In genomic region chr16:58339452-58339938, GRCh38 we compare ENCODE assay signal across 11 cellular contexts. TPM values are rescaled to one million over a fixed set of nuclear protein-coding genes. Genes with fewer than 3 reads are reported as not detected.
DNase-seq lines count a peak whose midpoint lies in the region; ATAC-seq and TF ChIP-seq lines count a peak whose summit lies in the region.
"Had no signal": no experiment of that assay in that cellular context is flagged by ENCODE, and none has a peak within 500 bp of the region (broad histone marks: within the 10 kb centered on the region; RNA-seq: fewer than 3 reads in every experiment).

No MANE protein-coding gene starts in this region.

- DNase-seq in A172 (ENCODE audit: low spot score): peak; percentile 56
- DNase-seq in GM03348 (ENCODE audit: low spot score): peak; percentile 21
- peak; percentile 54 for DNase-seq in SK-N-DZ (ENCODE audit: low spot score)
- DNase-seq in heart left ventricle: peak in 3 of 5 donors; percentile 32 to 43 (median 39)
- DNase-seq in stimulated activated CD4-positive, alpha-beta T cell treated with anti-CD3 and anti-CD28 coated beads, Interleukin-2, amount 100 ng/mL, for 48 hours: no peak
- no peak for DNase-seq in amniotic stem cell (lab: John Stamatoyannopoulos, UW)
- no peak for DNase-seq in NCI-H146 (lab: John Stamatoyannopoulos, UW)
- no peak for DNase-seq in upper lobe of left lung
- DNase-seq: activated naive CD8-positive, alpha-beta T cell treated with anti-CD3 and anti-CD28 coated beads, Interleukin-2, amount 10 ng/mL, durations not matched to agents 7 days and 5 days; GF-D8 had no signal

- H3K9me3 ChIP-seq in heart left ventricle (no peaks in the 10 kb centered on the region), upper lobe of left lung (no peaks in the 10 kb centered on the region)

- H3K36me3 ChIP-seq in heart left ventricle (no peaks in the 10 kb centered on the region), upper lobe of left lung (no peaks in the 10 kb centered on the region)

- H3K27me3 ChIP-seq in heart left ventricle (peaks cover 0 to 3% (median 0%) of the 10 kb centered on the region in 9 donors), upper lobe of left lung (no peaks in the 10 kb centered on the region)

- H3K4me3 ChIP-seq in heart left ventricle (no peak overlapping the region), upper lobe of left lung (no peak overlapping the region)

- no peak for TF ChIP-seq EP300 in upper lobe of left lung (IDR thresholded peaks at IDR 0.05)

- H3K4me1 ChIP-seq in heart left ventricle: peaks cover 0 to 43% (median 25%) of the 10 kb centered on the region in 12 donors
- H3K4me1 ChIP-seq in upper lobe of left lung: peaks cover 0 to 9% (median 5%) of the 10 kb centered on the region in 4 donors

- 33 to 46% (median 44%) methylated on average over 5 of the region's 5 CpGs for WGBS in heart left ventricle, 4 donors
- WGBS in upper lobe of left lung, 2 donors: 63 to 73% methylated on average over 5 of the region's 5 CpGs

- intact Hi-C loops in heart left ventricle (cut with DNase I): loop anchor here (2.0 to 10.0 kb wide), 9 partner anchors 53 to 415 kb away; partner anchors contain the start of genes CNOT1 (in 1 of the 10), GINS3 (in 1 of the 10) and MMP15 (in 1 of the 10)

- H3K27ac ChIP-seq in heart left ventricle (peak overlapping the region in 11 of 12 donors; percentile 6 to 83 (median 71)), upper lobe of left lung (no peak overlapping the region)

- TF ChIP-seq CTCF in heart left ventricle (IDR thresholded peaks at IDR 0.05) (peak in 10 of 12 donors; percentile 15 to 56 (median 38)), upper lobe of left lung (IDR thresholded peaks at IDR 0.05) (no peak)

- TF ChIP-seq POLR2A in heart left ventricle (IDR thresholded peaks at IDR 0.05): no peak
- TF ChIP-seq POLR2A in upper lobe of left lung (IDR thresholded peaks at IDR 0.05): no peak

- peak; percentile 45 to 78 (median 70) for ATAC-seq in heart left ventricle
- ATAC-seq in upper lobe of left lung (ENCODE audit: low FRiP score in 2 of 2): no peak

RNA-seq across cellular contexts. Expression of gene PRSS54, which starts 44.7 kb away (rescaled TPM):
- not detected in 2 replicates for total RNA-seq in A172 (2014; rRNA removed; shearing (Covaris generic))
- not detected in 2 replicates for polyA plus RNA-seq in SK-N-DZ (2014; cell fraction: cytosol; rRNA removed)
- polyA plus RNA-seq in SK-N-DZ (2014; cell fraction: nucleus; rRNA removed): not detected in 2 replicates
- not detected for total RNA-seq in heart left ventricle
- polyA plus RNA-seq in heart left ventricle: not detected
- total RNA-seq in upper lobe of left lung: not detected
- total RNA-seq: activated naive CD8-positive, alpha-beta T cell treated with anti-CD3 and anti-CD28 coated beads, Interleukin-2, amount 10 ng/mL, durations not matched to agents 7 days and 5 days; ureter had no signal

RNA-seq across cellular contexts. Expression of gene GINS3, which starts 52.8 kb away (rescaled TPM):
- 30.5 and 34.0 TPM in 2 replicates for total RNA-seq in A172 (2014; rRNA removed; shearing (Covaris generic))
- 32.9 and 35.8 TPM in 2 replicates for polyA plus RNA-seq in SK-N-DZ (2014; cell fraction: cytosol; rRNA removed)
- 22.8 and 24.5 TPM in 2 replicates for polyA plus RNA-seq in SK-N-DZ (2014; cell fraction: nucleus; rRNA removed)
- total RNA-seq in heart left ventricle (1 to 10 TPM; 3.9 to 8.7 (median 7.1) TPM), upper lobe of left lung (1 to 10 TPM; 1.0 to 4.0 (median 2.9) TPM)
- 10 to 100 TPM in 1 of 2 donors, 1 to 10 TPM in 1; 5.4 to 20.2 TPM for polyA plus RNA-seq in heart left ventricle

Comparison
In these comparisons a context has a peak if more than half of its experiments do, and no peak if none do; other contexts are left out.
1. DNase-seq: peak in A172 (single experiment), GM03348 (single experiment), SK-N-DZ (single experiment) and heart left ventricle (3 of 5); none in stimulated activated CD4-positive, alpha-beta T cell treated with anti-CD3 and anti-CD28 coated beads, Interleukin-2, amount 100 ng/mL, for 48 hours (0 of 2), amniotic stem cell (single experiment), NCI-H146 (single experiment) and upper lobe of left lung (0 of 2).
2. ATAC-seq: peak in heart left ventricle (4 of 4); none in upper lobe of left lung (0 of 2).
3. H3K27ac ChIP-seq: peak in heart left ventricle (11 of 12); none in upper lobe of left lung (0 of 4).
4. CTCF ChIP-seq: peak in heart left ventricle (10 of 12); none in upper lobe of left lung (0 of 6).